Comparison of ENCODE assay signal across 8 cellular contexts in genomic region chr1:96845464-96845863, GRCh38.
DNase-seq lines count a peak whose midpoint lies in the region; ATAC-seq and TF ChIP-seq lines count a peak whose summit lies in the region.

No MANE protein-coding gene starts in this region.

- peak; percentile 57 for DNase-seq in DND-41
- peak in 1 of 2 experiments; percentile 34 for DNase-seq in HL-60 (ENCODE audit: low read depth in 1 of 2, low spot score in 1 of 2)
- DNase-seq in activated CD4-positive, alpha-beta T cell treated with anti-CD3 and anti-CD28 coated beads, Interleukin-2, amount 10 ng/mL, durations not matched to agents 24 days and 14 days: peak; percentile 80
- no peak for DNase-seq in heart left ventricle
- peak; percentile 53 for DNase-seq in stimulated activated CD8-positive, alpha-beta memory T cell treated with anti-CD3 and anti-CD28 coated beads, Interleukin-4, amount 100 ng/mL, for 48 hours
- no peak for DNase-seq in NCI-H774 (lab: John Stamatoyannopoulos, UW)
- no peak for DNase-seq in NCI-H187 (lab: John Stamatoyannopoulos, UW)

- H3K27ac ChIP-seq in DND-41 (ENCODE audit: low read length) (no peak overlapping the region), HL-60 (replicated peaks) (no peak overlapping the region), heart left ventricle (no peak overlapping the region)

- H3K4me1 Mint-ChIP-seq in activated CD4-positive, alpha-beta T cell treated with anti-CD3 and anti-CD28 coated beads, Interleukin-2, amount 10 ng/mL, durations not matched to agents 24 days and 14 days: no peaks in the 10 kb centered on the region

- H3K36me3 ChIP-seq in DND-41 (ENCODE audit: insufficient read depth, low read length) (no peaks in the 10 kb centered on the region), heart left ventricle (no peaks in the 10 kb centered on the region)

- 49 to 57% (median 51%) methylated on average over 8 of the region's 8 CpGs for WGBS in heart left ventricle, 4 donors

- intact Hi-C loops in activated CD4-positive, alpha-beta T cell treated with anti-CD3 and anti-CD28 coated beads, Interleukin-2, amount 10 ng/mL, durations not matched to agents 24 days and 14 days (cut with micrococcal nuclease): loop anchor here (10.0 kb wide), 1 partner anchor 251 kb away; no protein-coding TSS in a partner anchor
- intact Hi-C loops in heart left ventricle (cut with DNase I): loop anchor here in 2 of 10 donors (5.0 to 10.0 kb wide), 2 partner anchors 608 to 611 kb away; no protein-coding TSS in a partner anchor

- H3K4me1 ChIP-seq in DND-41 (ENCODE audit: insufficient read depth, low read length): no peaks in the 10 kb centered on the region
- peaks cover 0 to 3% (median 0%) of the 10 kb centered on the region in 12 donors for H3K4me1 ChIP-seq in heart left ventricle

- ATAC-seq in DND-41 (ENCODE audit: insufficient read depth, low read depth) (peak; percentile 89), GM21360 (IDR thresholded peaks at IDR 0.05; ENCODE audit: unreplicated experiment) (peak; percentile 87), heart left ventricle (peak in 3 of 4 donors; percentile 41 to 62 (median 51))

- H3K4me3 Mint-ChIP-seq in activated CD4-positive, alpha-beta T cell treated with anti-CD3 and anti-CD28 coated beads, Interleukin-2, amount 10 ng/mL, durations not matched to agents 24 days and 14 days: no peak overlapping the region

- no peak overlapping the region for H3K27ac Mint-ChIP-seq in activated CD4-positive, alpha-beta T cell treated with anti-CD3 and anti-CD28 coated beads, Interleukin-2, amount 10 ng/mL, durations not matched to agents 24 days and 14 days

- H3K9ac ChIP-seq in DND-41 (ENCODE audit: low read depth, low read length): no peak overlapping the region

- TF ChIP-seq CTCF in DND-41 (IDR thresholded peaks at IDR 0.05; ENCODE audit: borderline replicate concordance, extremely low read depth, low read length, poor library complexity, severe bottlenecking) (peak; percentile 80), HL-60 (IDR thresholded peaks at IDR 0.05; ENCODE audit: insufficient read depth, low read length) (peak; percentile 54), heart left ventricle (IDR thresholded peaks at IDR 0.05) (peak; percentile 40 to 67 (median 54))

- TF ChIP-seq POLR2A in heart left ventricle (IDR thresholded peaks at IDR 0.05): no peak

- H3K9me3 ChIP-seq in DND-41 (ENCODE audit: insufficient read depth, low read length, severe bottlenecking) (no peaks in the 10 kb centered on the region), heart left ventricle (no peaks in the 10 kb centered on the region)

- H3K9me3 Mint-ChIP-seq in activated CD4-positive, alpha-beta T cell treated with anti-CD3 and anti-CD28 coated beads, Interleukin-2, amount 10 ng/mL, durations not matched to agents 24 days and 14 days: no peaks in the 10 kb centered on the region

- H3K4me2 ChIP-seq in DND-41 (ENCODE audit: insufficient read depth, low read length): no peak overlapping the region

- no peak overlapping the region for H3K4me3 ChIP-seq in DND-41 (ENCODE audit: low read depth in 1 of 2, low read length in 2 of 2)
- H3K4me3 ChIP-seq in HL-60 (replicated peaks; ENCODE audit: insufficient read depth, low read length): no peak overlapping the region
- no peak overlapping the region for H3K4me3 ChIP-seq in heart left ventricle

- no peaks in the 10 kb centered on the region for H3K79me2 ChIP-seq in DND-41 (ENCODE audit: insufficient read depth, low read length)

- no peaks in the 10 kb centered on the region for H4K20me1 ChIP-seq in DND-41 (ENCODE audit: insufficient read depth, low read length)

- H3K27me3 ChIP-seq in DND-41 (ENCODE audit: insufficient read depth, low read length, poor library complexity) (no peaks in the 10 kb centered on the region), HL-60 (ENCODE audit: insufficient read depth, poor library complexity, severe bottlenecking) (no peaks in the 10 kb centered on the region), heart left ventricle (no peaks in the 10 kb centered on the region)

- no peaks in the 10 kb centered on the region for H3K27me3 Mint-ChIP-seq in activated CD4-positive, alpha-beta T cell treated with anti-CD3 and anti-CD28 coated beads, Interleukin-2, amount 10 ng/mL, durations not matched to agents 24 days and 14 days

- H2AFZ ChIP-seq in DND-41 (ENCODE audit: low read depth, low read length): no peak overlapping the region

- no peaks in the 10 kb centered on the region for H3K36me3 Mint-ChIP-seq in activated CD4-positive, alpha-beta T cell treated with anti-CD3 and anti-CD28 coated beads, Interleukin-2, amount 10 ng/mL, durations not matched to agents 24 days and 14 days (ENCODE audit: low read depth)

Comparison
In these comparisons a context has a peak if more than half of its experiments do, and no peak if none do; other contexts are left out.
1. DNase-seq: peak in DND-41 (single experiment), activated CD4-positive, alpha-beta T cell treated with anti-CD3 and anti-CD28 coated beads, Interleukin-2, amount 10 ng/mL, durations not matched to agents 24 days and 14 days (single experiment) and stimulated activated CD8-positive, alpha-beta memory T cell treated with anti-CD3 and anti-CD28 coated beads, Interleukin-4, amount 100 ng/mL, for 48 hours (single experiment); none in heart left ventricle (0 of 5), NCI-H774 (single experiment) and NCI-H187 (0 of 2).
2. Peak in every context shown above with its lines, with median percentiles within 50 percentile points of each other: ATAC-seq and CTCF ChIP-seq.